Comparison of ENCODE assay signal across 4 cellular contexts in genomic region chr6:69921066-69921465, GRCh38. TPM values are rescaled to one million over a fixed set of nuclear protein-coding genes. Genes with fewer than 3 reads are reported as not detected.
"Had no signal": no experiment of that assay in that cellular context is flagged by ENCODE, and none has a peak within 500 bp of the region (broad histone marks: within the 10 kb centered on the region; RNA-seq: fewer than 3 reads in every experiment).

No MANE protein-coding gene starts in this region.

RNA-seq across cellular contexts. Expression of gene COL19A1, which starts 54.7 kb away (rescaled TPM):
- total RNA-seq: activated CD4-positive, alpha-beta T cell treated with anti-CD3 and anti-CD28 coated beads, Interleukin-2, amount 10 ng/mL, durations not matched to agents 24 days and 14 days; activated T-helper 1 cell treated with anti-CD3 and anti-CD28 coated beads, Interleukin-12 subunit alpha, Interleukin-12 subunit beta, Interleukin-2, Interleukin-4 antibody, amounts not matched to agents 30 ng/mL and 10 ng/mL and 1 ng/mL, durations not matched to agents 14 hours and 24 hours and 36 hours; T-helper 1 cell treated with Interleukin-12 subunit alpha and Interleukin-12 subunit beta and Interleukin-4 antibody, amounts not matched to agents 30 ng/mL and 1 ng/mL, for 36 hours had no signal
- polyA plus RNA-seq: aorta had no signal
